ENCODE assay signal across 1 cellular context in the genomic region with DNA sequence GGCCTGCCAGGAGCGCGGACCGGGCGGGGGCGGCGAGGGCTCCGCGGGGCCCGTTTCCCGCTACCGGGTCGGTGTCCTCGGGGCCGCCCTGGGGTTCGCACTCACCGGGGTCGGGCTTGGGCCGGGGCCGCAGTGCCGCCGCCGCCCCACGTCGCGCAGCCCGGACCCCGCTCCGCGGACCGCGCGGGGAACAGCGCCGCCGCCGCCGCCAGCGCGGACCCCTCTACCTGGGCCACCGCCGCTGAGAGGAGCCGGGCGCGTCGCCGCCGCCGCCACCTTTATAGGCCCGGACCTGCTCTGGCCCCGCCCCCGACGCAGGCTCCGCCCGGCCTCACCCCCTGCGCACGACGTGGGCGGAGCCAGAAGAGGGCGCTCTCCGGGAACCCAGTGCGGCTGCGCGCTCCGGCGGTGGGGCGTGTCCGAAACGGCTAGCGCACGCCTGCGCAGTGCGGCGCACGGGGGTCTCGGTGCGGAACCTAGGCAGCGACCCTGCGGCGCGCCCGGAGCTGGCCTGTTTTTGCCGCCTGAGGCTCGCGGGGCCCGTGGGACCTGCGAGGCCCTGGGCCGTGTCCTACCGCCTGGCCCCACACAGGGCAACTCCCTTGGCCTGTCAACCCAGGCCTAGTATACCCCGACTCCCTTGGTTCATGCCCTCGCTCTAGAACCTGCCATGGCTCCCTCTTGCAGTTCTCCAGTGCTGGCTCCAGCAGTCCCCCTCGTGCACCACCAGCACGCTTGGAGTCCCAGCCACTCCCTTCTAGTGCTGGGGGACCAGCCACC.
TF ChIP-seq lines count a peak whose summit lies in the region.

A gene (minus strand): TSS at position 254 of the 780 bp plus-strand sequence. CDS start 393 bp downstream, outside the sequence.

TF ChIP-seq in HepG2, 621 proteins besides CTCF, POLR2A, EP300 and RAD21 (continued from another document and continues in another):
- TF ChIP-seq, protein P1, sequence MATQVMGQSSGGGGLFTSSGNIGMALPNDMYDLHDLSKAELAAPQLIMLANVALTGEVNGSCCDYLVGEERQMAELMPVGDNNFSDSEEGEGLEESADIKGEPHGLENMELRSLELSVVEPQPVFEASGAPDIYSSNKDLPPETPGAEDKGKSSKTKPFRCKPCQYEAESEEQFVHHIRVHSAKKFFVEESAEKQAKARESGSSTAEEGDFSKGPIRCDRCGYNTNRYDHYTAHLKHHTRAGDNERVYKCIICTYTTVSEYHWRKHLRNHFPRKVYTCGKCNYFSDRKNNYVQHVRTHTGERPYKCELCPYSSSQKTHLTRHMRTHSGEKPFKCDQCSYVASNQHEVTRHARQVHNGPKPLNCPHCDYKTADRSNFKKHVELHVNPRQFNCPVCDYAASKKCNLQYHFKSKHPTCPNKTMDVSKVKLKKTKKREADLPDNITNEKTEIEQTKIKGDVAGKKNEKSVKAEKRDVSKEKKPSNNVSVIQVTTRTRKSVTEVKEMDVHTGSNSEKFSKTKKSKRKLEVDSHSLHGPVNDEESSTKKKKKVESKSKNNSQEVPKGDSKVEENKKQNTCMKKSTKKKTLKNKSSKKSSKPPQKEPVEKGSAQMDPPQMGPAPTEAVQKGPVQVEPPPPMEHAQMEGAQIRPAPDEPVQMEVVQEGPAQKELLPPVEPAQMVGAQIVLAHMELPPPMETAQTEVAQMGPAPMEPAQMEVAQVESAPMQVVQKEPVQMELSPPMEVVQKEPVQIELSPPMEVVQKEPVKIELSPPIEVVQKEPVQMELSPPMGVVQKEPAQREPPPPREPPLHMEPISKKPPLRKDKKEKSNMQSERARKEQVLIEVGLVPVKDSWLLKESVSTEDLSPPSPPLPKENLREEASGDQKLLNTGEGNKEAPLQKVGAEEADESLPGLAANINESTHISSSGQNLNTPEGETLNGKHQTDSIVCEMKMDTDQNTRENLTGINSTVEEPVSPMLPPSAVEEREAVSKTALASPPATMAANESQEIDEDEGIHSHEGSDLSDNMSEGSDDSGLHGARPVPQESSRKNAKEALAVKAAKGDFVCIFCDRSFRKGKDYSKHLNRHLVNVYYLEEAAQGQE (IDR thresholded peaks at IDR 0.05; ENCODE audit: borderline replicate concordance in 1 of 2, low read depth in 1 of 2, low read length in 2 of 2) = peak in 1 of 2 experiments; percentile 56; a peak in 1 of 4 replicates
- no peak for TF ChIP-seq ZNF75D (CRISPR knock-in tag; IDR thresholded peaks at IDR 0.05; ENCODE audit: borderline replicate concordance)
- TF ChIP-seq REXO4 (CRISPR knock-in tag; IDR thresholded peaks at IDR 0.05; ENCODE audit: borderline replicate concordance) = no peak
- peak; percentile 79; the same call in 1 of the 2 replicates for TF ChIP-seq TBP (CRISPR knock-in tag; IDR thresholded peaks at IDR 0.05)
- TF ChIP-seq, protein P2, sequence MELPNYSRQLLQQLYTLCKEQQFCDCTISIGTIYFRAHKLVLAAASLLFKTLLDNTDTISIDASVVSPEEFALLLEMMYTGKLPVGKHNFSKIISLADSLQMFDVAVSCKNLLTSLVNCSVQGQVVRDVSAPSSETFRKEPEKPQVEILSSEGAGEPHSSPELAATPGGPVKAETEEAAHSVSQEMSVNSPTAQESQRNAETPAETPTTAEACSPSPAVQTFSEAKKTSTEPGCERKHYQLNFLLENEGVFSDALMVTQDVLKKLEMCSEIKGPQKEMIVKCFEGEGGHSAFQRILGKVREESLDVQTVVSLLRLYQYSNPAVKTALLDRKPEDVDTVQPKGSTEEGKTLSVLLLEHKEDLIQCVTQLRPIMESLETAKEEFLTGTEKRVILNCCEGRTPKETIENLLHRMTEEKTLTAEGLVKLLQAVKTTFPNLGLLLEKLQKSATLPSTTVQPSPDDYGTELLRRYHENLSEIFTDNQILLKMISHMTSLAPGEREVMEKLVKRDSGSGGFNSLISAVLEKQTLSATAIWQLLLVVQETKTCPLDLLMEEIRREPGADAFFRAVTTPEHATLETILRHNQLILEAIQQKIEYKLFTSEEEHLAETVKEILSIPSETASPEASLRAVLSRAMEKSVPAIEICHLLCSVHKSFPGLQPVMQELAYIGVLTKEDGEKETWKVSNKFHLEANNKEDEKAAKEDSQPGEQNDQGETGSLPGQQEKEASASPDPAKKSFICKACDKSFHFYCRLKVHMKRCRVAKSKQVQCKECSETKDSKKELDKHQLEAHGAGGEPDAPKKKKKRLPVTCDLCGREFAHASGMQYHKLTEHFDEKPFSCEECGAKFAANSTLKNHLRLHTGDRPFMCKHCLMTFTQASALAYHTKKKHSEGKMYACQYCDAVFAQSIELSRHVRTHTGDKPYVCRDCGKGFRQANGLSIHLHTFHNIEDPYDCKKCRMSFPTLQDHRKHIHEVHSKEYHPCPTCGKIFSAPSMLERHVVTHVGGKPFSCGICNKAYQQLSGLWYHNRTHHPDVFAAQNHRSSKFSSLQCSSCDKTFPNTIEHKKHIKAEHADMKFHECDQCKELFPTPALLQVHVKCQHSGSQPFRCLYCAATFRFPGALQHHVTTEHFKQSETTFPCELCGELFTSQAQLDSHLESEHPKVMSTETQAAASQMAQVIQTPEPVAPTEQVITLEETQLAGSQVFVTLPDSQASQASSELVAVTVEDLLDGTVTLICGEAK (IDR thresholded peaks at IDR 0.05) = no peak
- TF ChIP-seq, protein P2 (CRISPR knock-in tag; IDR thresholded peaks at IDR 0.05) = peak; percentile 91
- TF ChIP-seq ZNF850 (CRISPR knock-in tag; conservative IDR thresholded peaks at IDR 0.05) = no peak
- TF ChIP-seq ETV5 (CRISPR knock-in tag; IDR thresholded peaks at IDR 0.05; ENCODE audit: borderline replicate concordance) = no peak; the same call in none of the 2 replicates
- TF ChIP-seq, protein P3, sequence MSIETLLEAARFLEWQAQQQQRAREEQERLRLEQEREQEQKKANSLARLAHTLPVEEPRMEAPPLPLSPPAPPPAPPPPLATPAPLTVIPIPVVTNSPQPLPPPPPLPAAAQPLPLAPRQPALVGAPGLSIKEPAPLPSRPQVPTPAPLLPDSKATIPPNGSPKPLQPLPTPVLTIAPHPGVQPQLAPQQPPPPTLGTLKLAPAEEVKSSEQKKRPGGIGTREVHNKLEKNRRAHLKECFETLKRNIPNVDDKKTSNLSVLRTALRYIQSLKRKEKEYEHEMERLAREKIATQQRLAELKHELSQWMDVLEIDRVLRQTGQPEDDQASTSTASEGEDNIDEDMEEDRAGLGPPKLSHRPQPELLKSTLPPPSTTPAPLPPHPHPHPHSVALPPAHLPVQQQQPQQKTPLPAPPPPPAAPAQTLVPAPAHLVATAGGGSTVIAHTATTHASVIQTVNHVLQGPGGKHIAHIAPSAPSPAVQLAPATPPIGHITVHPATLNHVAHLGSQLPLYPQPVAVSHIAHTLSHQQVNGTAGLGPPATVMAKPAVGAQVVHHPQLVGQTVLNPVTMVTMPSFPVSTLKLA (IDR thresholded peaks at IDR 0.05) = no peak
- TF ChIP-seq YEATS4 (CRISPR knock-in tag; IDR thresholded peaks at IDR 0.05; ENCODE audit: borderline replicate concordance) = peak; percentile 29; the same call in 1 of the 2 replicates
- TF ChIP-seq TP53 (CRISPR knock-in tag; conservative IDR thresholded peaks at IDR 0.05) = 0 out of 2 replicates have a peak, but pooled peaks have one; percentile 38
- TF ChIP-seq ZNF614 (CRISPR knock-in tag; IDR thresholded peaks at IDR 0.05; ENCODE audit: borderline replicate concordance) = peak; percentile 51; the same call in 1 of the 2 replicates
- 0 out of 2 replicates have a peak, but pooled peaks have one; percentile 67 for TF ChIP-seq ZNF879 (CRISPR knock-in tag; IDR thresholded peaks at IDR 0.05)
- 0 out of 2 replicates have a peak, but pooled peaks have one; percentile 44 for TF ChIP-seq PHF20 (CRISPR knock-in tag; IDR thresholded peaks at IDR 0.05)
- TF ChIP-seq, protein P4, sequence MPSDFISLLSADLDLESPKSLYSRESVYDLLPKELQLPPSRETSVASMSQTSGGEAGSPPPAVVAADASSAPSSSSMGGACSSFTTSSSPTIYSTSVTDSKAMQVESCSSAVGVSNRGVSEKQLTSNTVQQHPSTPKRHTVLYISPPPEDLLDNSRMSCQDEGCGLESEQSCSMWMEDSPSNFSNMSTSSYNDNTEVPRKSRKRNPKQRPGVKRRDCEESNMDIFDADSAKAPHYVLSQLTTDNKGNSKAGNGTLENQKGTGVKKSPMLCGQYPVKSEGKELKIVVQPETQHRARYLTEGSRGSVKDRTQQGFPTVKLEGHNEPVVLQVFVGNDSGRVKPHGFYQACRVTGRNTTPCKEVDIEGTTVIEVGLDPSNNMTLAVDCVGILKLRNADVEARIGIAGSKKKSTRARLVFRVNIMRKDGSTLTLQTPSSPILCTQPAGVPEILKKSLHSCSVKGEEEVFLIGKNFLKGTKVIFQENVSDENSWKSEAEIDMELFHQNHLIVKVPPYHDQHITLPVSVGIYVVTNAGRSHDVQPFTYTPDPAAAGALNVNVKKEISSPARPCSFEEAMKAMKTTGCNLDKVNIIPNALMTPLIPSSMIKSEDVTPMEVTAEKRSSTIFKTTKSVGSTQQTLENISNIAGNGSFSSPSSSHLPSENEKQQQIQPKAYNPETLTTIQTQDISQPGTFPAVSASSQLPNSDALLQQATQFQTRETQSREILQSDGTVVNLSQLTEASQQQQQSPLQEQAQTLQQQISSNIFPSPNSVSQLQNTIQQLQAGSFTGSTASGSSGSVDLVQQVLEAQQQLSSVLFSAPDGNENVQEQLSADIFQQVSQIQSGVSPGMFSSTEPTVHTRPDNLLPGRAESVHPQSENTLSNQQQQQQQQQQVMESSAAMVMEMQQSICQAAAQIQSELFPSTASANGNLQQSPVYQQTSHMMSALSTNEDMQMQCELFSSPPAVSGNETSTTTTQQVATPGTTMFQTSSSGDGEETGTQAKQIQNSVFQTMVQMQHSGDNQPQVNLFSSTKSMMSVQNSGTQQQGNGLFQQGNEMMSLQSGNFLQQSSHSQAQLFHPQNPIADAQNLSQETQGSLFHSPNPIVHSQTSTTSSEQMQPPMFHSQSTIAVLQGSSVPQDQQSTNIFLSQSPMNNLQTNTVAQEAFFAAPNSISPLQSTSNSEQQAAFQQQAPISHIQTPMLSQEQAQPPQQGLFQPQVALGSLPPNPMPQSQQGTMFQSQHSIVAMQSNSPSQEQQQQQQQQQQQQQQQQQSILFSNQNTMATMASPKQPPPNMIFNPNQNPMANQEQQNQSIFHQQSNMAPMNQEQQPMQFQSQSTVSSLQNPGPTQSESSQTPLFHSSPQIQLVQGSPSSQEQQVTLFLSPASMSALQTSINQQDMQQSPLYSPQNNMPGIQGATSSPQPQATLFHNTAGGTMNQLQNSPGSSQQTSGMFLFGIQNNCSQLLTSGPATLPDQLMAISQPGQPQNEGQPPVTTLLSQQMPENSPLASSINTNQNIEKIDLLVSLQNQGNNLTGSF (CRISPR knock-in tag; IDR thresholded peaks at IDR 0.05) = no peak
- no peak for TF ChIP-seq ZNF660 (CRISPR knock-in tag; IDR thresholded peaks at IDR 0.05; ENCODE audit: borderline replicate concordance, low read depth)
- TF ChIP-seq GFI1 (CRISPR knock-in tag; IDR thresholded peaks at IDR 0.05; ENCODE audit: borderline replicate concordance) = no peak
